In the genomic region with DNA sequence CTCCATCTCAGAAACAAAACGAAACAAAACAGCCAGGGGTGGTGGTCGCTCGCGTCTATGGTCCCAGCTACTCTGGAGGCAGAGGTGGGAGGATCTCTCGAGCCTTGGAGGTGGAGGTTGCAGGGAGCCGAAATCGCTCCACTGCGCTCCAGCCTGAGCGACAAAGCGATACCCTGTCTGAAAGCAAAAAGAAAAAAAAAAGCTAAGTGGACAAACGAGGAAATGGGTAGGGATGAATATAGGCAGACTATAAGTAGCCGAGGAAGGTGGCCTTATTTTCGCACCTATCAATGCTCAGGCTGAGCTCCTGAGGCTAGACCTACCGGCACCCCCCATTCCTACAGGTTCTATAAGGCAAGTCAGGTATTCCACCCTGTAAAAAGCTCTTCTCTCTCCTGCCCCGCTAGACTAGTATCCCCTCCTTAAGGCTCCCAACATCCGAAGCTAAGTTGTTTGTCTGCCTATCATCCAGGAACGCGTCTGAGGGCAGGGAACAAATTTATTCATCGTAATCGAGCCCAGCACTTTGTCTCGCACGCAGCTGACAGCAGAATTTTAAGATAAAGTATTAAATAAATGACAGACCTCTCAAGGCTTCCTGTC, we compare ENCODE assay signal across 8 cellular contexts. TPM values are rescaled to one million over a fixed set of nuclear protein-coding genes. Genes with fewer than 3 reads are reported as not detected.
DNase-seq lines count a peak whose midpoint lies in the region; ATAC-seq and TF ChIP-seq lines count a peak whose summit lies in the region.

No MANE protein-coding gene starts in this region.

- H3K9me3 Mint-ChIP-seq in activated CD4-positive, alpha-beta memory T cell treated with anti-CD3 and anti-CD28 coated beads, Interleukin-2, amount 10 ng/mL, durations not matched to agents 7 days and 5 days, result no peaks in the 10 kb centered on the region

- no peaks in the 10 kb centered on the region for H3K4me1 ChIP-seq in foreskin keratinocyte
- H3K4me1 ChIP-seq in prostate gland (replicated peaks), result no peaks in the 10 kb centered on the region

- peak overlapping the region; percentile 91 for H3K4me3 ChIP-seq in MG63
- H3K4me3 ChIP-seq in prostate gland, result peak overlapping the region; percentile 65 to 93

- H3K27ac Mint-ChIP-seq in activated CD4-positive, alpha-beta memory T cell treated with anti-CD3 and anti-CD28 coated beads, Interleukin-2, amount 10 ng/mL, durations not matched to agents 7 days and 5 days, result peak overlapping the region; percentile 96

- peaks cover 41% of the 10 kb centered on the region for H3K36me3 Mint-ChIP-seq in activated CD4-positive, alpha-beta memory T cell treated with anti-CD3 and anti-CD28 coated beads, Interleukin-2, amount 10 ng/mL, durations not matched to agents 7 days and 5 days (ENCODE audit: low read depth)

- peaks cover 19% of the 10 kb centered on the region for H3K36me3 ChIP-seq in MG63
- peaks cover 0 to 10% of the 10 kb centered on the region in 2 donors for H3K36me3 ChIP-seq in prostate gland

- H3K27me3 ChIP-seq in MG63, result no peaks in the 10 kb centered on the region
- H3K27me3 ChIP-seq in foreskin keratinocyte, result no peaks in the 10 kb centered on the region
- H3K27me3 ChIP-seq in prostate gland (replicated peaks; ENCODE audit: insufficient read depth), result no peaks in the 10 kb centered on the region

- TF ChIP-seq POLR2A in prostate gland (IDR thresholded peaks at IDR 0.05), result no peak

- WGBS in prostate gland, result 4% methylated on average over 22 of the region's 22 CpGs

- peak; percentile 78 for DNase-seq in NCI-H748 (lab: John Stamatoyannopoulos, UW; ENCODE audit: unreplicated experiment)
- no peak for DNase-seq in NCI-H748 treated with DMSO at 0.1 percent for 48 hours (lab: John Stamatoyannopoulos, UW)
- DNase-seq in HCEC 1CT, result peak; percentile 3
- peak; percentile 18 for DNase-seq in MG63
- DNase-seq in activated CD4-positive, alpha-beta memory T cell treated with anti-CD3 and anti-CD28 coated beads, Interleukin-2, amount 10 ng/mL, durations not matched to agents 7 days and 5 days, result peak; percentile 41
- DNase-seq in foreskin keratinocyte, result no peak
- DNase-seq in prostate gland (ENCODE audit: low spot score), result no peak
- DNase-seq in foreskin melanocyte, result no peak

- intact Hi-C loops in prostate gland (cut with DNase I), result no loop called here

- POLR2A ChIA-PET in activated CD4-positive, alpha-beta memory T cell treated with anti-CD3 and anti-CD28 coated beads, Interleukin-2, amount 10 ng/mL, durations not matched to agents 7 days and 5 days (lab: Charles Lee), result interaction anchor here (0.6 to 4.2 kb wide), 26 partner anchors 10 to 749 kb away, joined by 3 to 160 read pairs (median 6); partner anchors contain the start of genes LYRM2, MDN1, PM20D2 and PNRC1

- CTCF ChIA-PET in activated CD4-positive, alpha-beta memory T cell treated with anti-CD3 and anti-CD28 coated beads, Interleukin-2, amount 10 ng/mL, durations not matched to agents 7 days and 5 days (lab: Charles Lee), result interaction anchor here (0.8 to 3.0 kb wide), 8 partner anchors 10 to 650 kb away, joined by 3 to 38 read pairs (median 3); partner anchors contain the start of gene MDN1

- peak overlapping the region; percentile 99 for H3K4me3 Mint-ChIP-seq in activated CD4-positive, alpha-beta memory T cell treated with anti-CD3 and anti-CD28 coated beads, Interleukin-2, amount 10 ng/mL, durations not matched to agents 7 days and 5 days

- H3K27me3 Mint-ChIP-seq in activated CD4-positive, alpha-beta memory T cell treated with anti-CD3 and anti-CD28 coated beads, Interleukin-2, amount 10 ng/mL, durations not matched to agents 7 days and 5 days, result no peaks in the 10 kb centered on the region

- TF ChIP-seq CTCF in foreskin keratinocyte (conservative IDR thresholded peaks at IDR 0.05) (no peak), prostate gland (IDR thresholded peaks at IDR 0.05) (no peak)

- H3K4me1 Mint-ChIP-seq in activated CD4-positive, alpha-beta memory T cell treated with anti-CD3 and anti-CD28 coated beads, Interleukin-2, amount 10 ng/mL, durations not matched to agents 7 days and 5 days, result peaks cover 37% of the 10 kb centered on the region

- peak overlapping the region; percentile 72 for H3K27ac ChIP-seq in foreskin keratinocyte
- peak overlapping the region; percentile 73 to 83 for H3K27ac ChIP-seq in prostate gland

- H3K9me3 ChIP-seq in MG63, result no peaks in the 10 kb centered on the region
- H3K9me3 ChIP-seq in prostate gland, result no peaks in the 10 kb centered on the region

- peak; percentile 55 for ATAC-seq in foreskin keratinocyte

RNA-seq across cellular contexts. Expression of gene CASP8AP2, which starts 0.6 kb away (rescaled TPM):
- total RNA-seq in MG63 (2014; rRNA removed; shearing (Covaris generic); ENCODE audit: low replicate concordance), result 5.6 and 11.9 TPM in 2 replicates
- total RNA-seq in activated CD4-positive, alpha-beta memory T cell treated with anti-CD3 and anti-CD28 coated beads, Interleukin-2, amount 10 ng/mL, durations not matched to agents 7 days and 5 days, result 10 to 100 TPM; 37.5 to 39.0 TPM
- total RNA-seq in foreskin keratinocyte (16.1 and 17.8 TPM in 2 replicates), prostate gland (10 to 100 TPM; 10.9 to 17.7 TPM)
- polyA plus RNA-seq in foreskin keratinocyte, result 3.0 TPM in 2 replicates

RNA-seq across cellular contexts. Expression of gene MDN1, which starts 9.5 kb away (rescaled TPM):
- total RNA-seq in MG63 (2014; rRNA removed; shearing (Covaris generic); ENCODE audit: low replicate concordance), result 10.1 and 16.6 TPM in 2 replicates
- 10 to 100 TPM; 38.2 to 39.4 TPM for total RNA-seq in activated CD4-positive, alpha-beta memory T cell treated with anti-CD3 and anti-CD28 coated beads, Interleukin-2, amount 10 ng/mL, durations not matched to agents 7 days and 5 days
- total RNA-seq in foreskin keratinocyte, result 23.2 and 26.1 TPM in 2 replicates
- 12.4 and 14.1 TPM in 2 replicates for polyA plus RNA-seq in foreskin keratinocyte
- total RNA-seq in prostate gland, result 10 to 100 TPM; 26.2 to 53.3 TPM

Comparison
In these comparisons a context has a peak if more than half of its experiments do, and no peak if none do; other contexts are left out.
1. DNase-seq: peak in NCI-H748 (single experiment), HCEC 1CT (single experiment), MG63 (single experiment) and activated CD4-positive, alpha-beta memory T cell treated with anti-CD3 and anti-CD28 coated beads, Interleukin-2, amount 10 ng/mL, durations not matched to agents 7 days and 5 days (single experiment); none in NCI-H748 treated with DMSO at 0.1 percent for 48 hours (single experiment), foreskin keratinocyte (0 of 2), prostate gland (single experiment) and foreskin melanocyte (single experiment).